12 cellular contexts compared by ENCODE assay signal in the genomic region with DNA sequence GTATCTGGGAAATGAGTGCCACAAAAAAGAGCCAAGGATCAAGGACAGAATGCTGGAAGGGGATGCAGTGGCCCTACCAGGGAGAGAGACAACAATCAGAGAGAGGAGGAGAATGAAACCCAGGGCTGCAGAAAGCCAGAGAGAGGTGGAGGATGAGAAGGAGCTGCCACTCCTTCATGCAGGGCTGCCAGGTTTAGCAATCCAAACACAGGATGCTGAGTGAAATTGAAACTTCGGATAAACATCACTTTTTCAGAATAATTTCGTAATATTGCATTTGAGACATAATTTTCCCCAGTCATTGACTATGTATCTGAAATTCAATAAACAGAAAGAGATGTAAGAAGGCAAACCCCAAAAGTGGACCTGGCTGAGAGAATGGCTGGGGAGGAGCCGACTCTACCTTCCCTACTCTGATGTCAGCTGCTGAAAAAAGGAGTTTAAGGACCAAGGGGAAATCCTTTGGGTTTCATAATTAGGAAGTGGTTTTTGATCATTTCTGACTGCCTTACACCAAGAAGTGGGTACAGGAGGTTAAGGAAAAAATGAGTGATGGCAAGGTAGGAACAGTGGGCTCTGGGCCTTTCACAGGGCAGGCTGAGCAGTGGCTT. TPM values are rescaled to one million over a fixed set of nuclear protein-coding genes. Genes with fewer than 3 reads are reported as not detected.
A peak's percentile ranks its signal among the peaks of the same experiment; 100 is the strongest.
DNase-seq lines count a peak whose midpoint lies in the region; ATAC-seq and TF ChIP-seq lines count a peak whose summit lies in the region.
"Had no signal": no experiment of that assay in that cellular context is flagged by ENCODE, and none has a peak within 500 bp of the region (broad histone marks: within the 10 kb centered on the region; RNA-seq: fewer than 3 reads in every experiment).

No MANE protein-coding gene starts in this region.

- DNase-seq in activated CD4-positive, alpha-beta T cell treated with anti-CD3 and anti-CD28 coated beads, Interleukin-2, amount 10 ng/mL, durations not matched to agents 7 days and 5 days = peak; percentile 10
- no peak for DNase-seq in activated CD4-positive, alpha-beta T cell treated with anti-CD3 and anti-CD28 coated beads for 4 hours
- DNase-seq in SKM-1 (lab: John Stamatoyannopoulos, UW; ENCODE audit: unreplicated experiment) (peak; percentile 23), omental fat pad (ENCODE audit: low spot score) (no peak), osteocyte (ENCODE audit: extremely low spot score, unreplicated experiment) (no peak), hippocampal formation (lab: John Stamatoyannopoulos, UW) (no peak)
- DNase-seq: H9; heart right ventricle; KG1; stimulated activated CD4-positive, alpha-beta T cell treated with anti-CD3 and anti-CD28 coated beads, Interleukin-4, amount 100 ng/mL, for 4 hours had no signal

- H3K4me3 Mint-ChIP-seq in activated CD4-positive, alpha-beta T cell treated with anti-CD3 and anti-CD28 coated beads, Interleukin-2, amount 10 ng/mL, durations not matched to agents 7 days and 5 days = no peak overlapping the region
- H3K4me3 Mint-ChIP-seq in osteocyte (ENCODE audit: unreplicated experiment) = no peak overlapping the region
- H3K4me3 Mint-ChIP-seq: H9 had no signal

- no peaks in the 10 kb centered on the region for H3K9me3 Mint-ChIP-seq in activated CD4-positive, alpha-beta T cell treated with anti-CD3 and anti-CD28 coated beads, Interleukin-2, amount 10 ng/mL, durations not matched to agents 7 days and 5 days
- no peaks in the 10 kb centered on the region for H3K9me3 Mint-ChIP-seq in osteocyte (ENCODE audit: unreplicated experiment)
- H3K9me3 Mint-ChIP-seq: H9 had no signal

- CTCF ChIA-PET in activated CD4-positive, alpha-beta T cell treated with anti-CD3 and anti-CD28 coated beads, Interleukin-2, amount 10 ng/mL, durations not matched to agents 7 days and 5 days (lab: Charles Lee) = no interaction called here

- ATAC-seq in HG02870 (IDR thresholded peaks at IDR 0.05; ENCODE audit: unreplicated experiment) (peak; percentile 68), omental fat pad (ENCODE audit: low FRiP score) (peak; percentile 80), HG03571 (IDR thresholded peaks at IDR 0.05; ENCODE audit: unreplicated experiment) (no peak)

- H3K27ac Mint-ChIP-seq in activated CD4-positive, alpha-beta T cell treated with anti-CD3 and anti-CD28 coated beads, Interleukin-2, amount 10 ng/mL, durations not matched to agents 7 days and 5 days = peak overlapping the region; percentile 61
- H3K27ac Mint-ChIP-seq in osteocyte (ENCODE audit: unreplicated experiment) = no peak overlapping the region

- H3K27me3 Mint-ChIP-seq in activated CD4-positive, alpha-beta T cell treated with anti-CD3 and anti-CD28 coated beads, Interleukin-2, amount 10 ng/mL, durations not matched to agents 7 days and 5 days = no peaks in the 10 kb centered on the region
- peaks cover 2% of the 10 kb centered on the region for H3K27me3 Mint-ChIP-seq in osteocyte (ENCODE audit: unreplicated experiment)

- POLR2A ChIA-PET in activated CD4-positive, alpha-beta T cell treated with anti-CD3 and anti-CD28 coated beads, Interleukin-2, amount 10 ng/mL, durations not matched to agents 7 days and 5 days (lab: Charles Lee) = no interaction called here

- no peak for TF ChIP-seq CTCF in omental fat pad (IDR thresholded peaks at IDR 0.05)
- no peak for TF ChIP-seq CTCF in osteocyte (IDR thresholded peaks at IDR 0.05)

- peaks cover 19% of the 10 kb centered on the region for H3K4me1 Mint-ChIP-seq in activated CD4-positive, alpha-beta T cell treated with anti-CD3 and anti-CD28 coated beads, Interleukin-2, amount 10 ng/mL, durations not matched to agents 7 days and 5 days
- peaks cover 8% of the 10 kb centered on the region for H3K4me1 Mint-ChIP-seq in osteocyte (ENCODE audit: unreplicated experiment)

- peaks cover 5% of the 10 kb centered on the region for H3K36me3 Mint-ChIP-seq in activated CD4-positive, alpha-beta T cell treated with anti-CD3 and anti-CD28 coated beads, Interleukin-2, amount 10 ng/mL, durations not matched to agents 7 days and 5 days (ENCODE audit: low read depth)
- peaks cover 3% of the 10 kb centered on the region for H3K36me3 Mint-ChIP-seq in osteocyte (ENCODE audit: unreplicated experiment)

RNA-seq across cellular contexts. Expression of a gene that starts 33.8 kb away (rescaled TPM):
- 10 to 100 TPM; 13.8 to 16.4 TPM for total RNA-seq in activated CD4-positive, alpha-beta T cell treated with anti-CD3 and anti-CD28 coated beads, Interleukin-2, amount 10 ng/mL, durations not matched to agents 7 days and 5 days
- total RNA-seq in omental fat pad (10 to 100 TPM; 15.5 to 39.6 (median 26.9) TPM), osteocyte (3.5 TPM in 2 replicates)

Comparison
In these comparisons a context has a peak if more than half of its experiments do, and no peak if none do; other contexts are left out.
1. DNase-seq: peak in activated CD4-positive, alpha-beta T cell treated with anti-CD3 and anti-CD28 coated beads, Interleukin-2, amount 10 ng/mL, durations not matched to agents 7 days and 5 days (single experiment) and SKM-1 (single experiment); none in activated CD4-positive, alpha-beta T cell treated with anti-CD3 and anti-CD28 coated beads for 4 hours (0 of 2), omental fat pad (single experiment), osteocyte (single experiment) and hippocampal formation (0 of 2).